Comparison of ENCODE assay signal across 27 cellular contexts in the genomic region with DNA sequence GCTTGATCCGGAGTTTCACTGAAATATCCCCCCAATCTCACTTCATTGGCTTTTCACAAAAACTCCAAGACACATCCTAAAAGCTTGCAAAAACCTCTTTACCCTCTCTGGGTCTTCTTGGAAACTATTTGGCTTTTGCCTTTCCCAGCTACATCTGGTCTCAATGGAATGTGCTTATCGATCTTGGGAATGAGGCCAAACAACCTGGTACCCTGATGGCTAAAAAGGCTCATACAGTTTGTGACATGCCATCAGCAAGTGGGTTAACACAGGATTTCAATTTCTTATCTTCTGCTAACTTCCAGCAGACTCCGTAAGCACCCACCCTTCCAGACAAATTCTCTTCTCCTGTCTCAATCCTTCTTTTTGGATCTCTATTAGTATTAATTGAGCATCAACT.
"Had no signal": no experiment of that assay in that cellular context is flagged by ENCODE, and none has a peak within 500 bp of the region (broad histone marks: within the 10 kb centered on the region; RNA-seq: fewer than 3 reads in every experiment).

No MANE protein-coding gene starts in this region.

- H3K4me3 ChIP-seq: colonic mucosa, esophagus muscularis mucosa, gastroesophageal sphincter, heart left ventricle, hepatocyte, left lung, mucosa of descending colon, pancreas, right atrium auricular region, sigmoid colon, skin epidermis, thoracic aorta, tibial nerve, upper lobe of right lung, uterus had no signal

- DNase-seq: colonic mucosa; effector CD8-positive, alpha-beta T cell; endodermal cell; foreskin keratinocyte; heart left ventricle; kidney; left lung; mesenchymal stem cell; mucosa of descending colon; naive B cell; sigmoid colon; stimulated activated CD4-positive, alpha-beta T cell treated with anti-CD3 and anti-CD28 coated beads, Interleukin-15, amount 100 ng/mL, for 24 hours; stimulated activated CD4-positive, alpha-beta T cell treated with anti-CD3 and anti-CD28 coated beads, Interleukin-2, amount 100 ng/mL, for 48 hours; stimulated activated naive B cell treated with anti-CD40 and anti-IgM and Interleukin-4, amounts not matched to agents 10 μg/mL and 1 μg/mL and 100 μg/mL, for 72 hours; upper lobe of right lung; uterus had no signal

- H3K27me3 ChIP-seq: colonic mucosa, esophagus muscularis mucosa, foreskin keratinocyte, gastroesophageal sphincter, heart left ventricle, hepatocyte, left lung, neutrophil, pancreas, right atrium auricular region, sigmoid colon, tibial nerve, upper lobe of right lung, uterus had no signal

- ATAC-seq: foreskin keratinocyte; gastroesophageal sphincter; heart left ventricle; left lung; mucosa of descending colon; natural killer cell treated with Interleukin-12 subunit alpha and Interleukin-12 subunit beta and Interleukin-15 and Interleukin-18, amount 100 ng/mL, for 72 hours; stimulated activated naive B cell treated with anti-CD40 and anti-IgM and Interleukin-4, amounts not matched to agents 10 μg/mL and 1 μg/mL and 100 μg/mL, for 72 hours; upper lobe of right lung had no signal

- H3K36me3 ChIP-seq: colonic mucosa, esophagus muscularis mucosa, gastroesophageal sphincter, heart left ventricle, left lung, neutrophil, pancreas, right atrium auricular region, sigmoid colon, thoracic aorta, tibial nerve, upper lobe of right lung, uterus had no signal

- H3K9me3 ChIP-seq: colonic mucosa, neutrophil, upper lobe of right lung had no signal

- H3K27ac ChIP-seq: colonic mucosa, epithelial cell of prostate, esophagus muscularis mucosa, foreskin keratinocyte, gastroesophageal sphincter, heart left ventricle, hepatocyte, left lung, neutrophil, pancreas, right atrium auricular region, sigmoid colon, skin epidermis, thoracic aorta, tibial nerve, upper lobe of right lung, uterus had no signal

- H3K4me1 ChIP-seq: colonic mucosa, esophagus muscularis mucosa, gastroesophageal sphincter, heart left ventricle, left lung, pancreas, right atrium auricular region, tibial nerve, upper lobe of right lung, uterus had no signal
